ENCODE assay signal across 9 cellular contexts in genomic region chr10:132419631-132420468, GRCh38. TPM values are rescaled to one million over a fixed set of nuclear protein-coding genes. Genes with fewer than 3 reads are reported as not detected.
DNase-seq lines count a peak whose midpoint lies in the region; TF ChIP-seq lines count a peak whose summit lies in the region.
"Had no signal": no experiment of that assay in that cellular context is flagged by ENCODE, and none has a peak within 500 bp of the region (broad histone marks: within the 10 kb centered on the region; RNA-seq: fewer than 3 reads in every experiment).

No MANE protein-coding gene starts in this region.

- 88% methylated on average over 25 of the region's 25 CpGs for WGBS in liver

- H3K4me1 ChIP-seq in HUES6 (ENCODE audit: control insufficient read depth, insufficient read depth, low read length), result peaks cover 47% of the 10 kb centered on the region
- peaks cover 0 to 13% (median 7%) of the 10 kb centered on the region in 4 donors for H3K4me1 ChIP-seq in liver (ENCODE audit: control insufficient read depth in 4 of 4, insufficient read depth in 4 of 4, low read length in 3 of 4)

- TF ChIP-seq RAD21 in liver (IDR thresholded peaks at IDR 0.05), result no peak

- TF ChIP-seq CTCF in liver (IDR thresholded peaks at IDR 0.05; ENCODE audit: low read depth, low read length, missing input control), result no peak

- peak overlapping the region; percentile 29; the same call in 1 of the 2 replicates for H3K27ac ChIP-seq in HUES6 (ENCODE audit: low read depth, low read length)
- peak overlapping the region; percentile 60; the same call in 1 of the 2 replicates for H3K27ac ChIP-seq in SK-N-MC
- peak overlapping the region; percentile 51 to 73 for H3K27ac ChIP-seq in liver (ENCODE audit: low read depth in 1 of 2, low read length in 2 of 2)
- H3K27ac ChIP-seq in substantia nigra (ENCODE audit: low read depth, low read length, poor library complexity, severe bottlenecking), result peak overlapping the region; percentile 83

- H3K27me3 ChIP-seq in HUES6 (ENCODE audit: control insufficient read depth, insufficient read depth, low read length) (no peaks in the 10 kb centered on the region), liver (ENCODE audit: control insufficient read depth in 4 of 4, insufficient read depth in 4 of 4, low read length in 3 of 4) (no peaks in the 10 kb centered on the region)

- H3K4me3 ChIP-seq in HUES6 (ENCODE audit: low read depth, low read length) (no peak overlapping the region), SK-N-MC (no peak overlapping the region), liver (ENCODE audit: low read depth in 1 of 3, low read length in 3 of 3) (no peak overlapping the region)

- no peaks in the 10 kb centered on the region for H3K9me3 ChIP-seq in HUES6 (ENCODE audit: control insufficient read depth, insufficient read depth, low read depth, low read length)
- no peaks in the 10 kb centered on the region for H3K9me3 ChIP-seq in SK-N-MC (ENCODE audit: low read depth, low read length)
- H3K9me3 ChIP-seq in liver (ENCODE audit: control insufficient read depth in 4 of 4, low read length in 3 of 4), result no peaks in the 10 kb centered on the region

- H3K9ac ChIP-seq in HUES6 (ENCODE audit: low read length), result no peak overlapping the region
- H3K9ac ChIP-seq in SK-N-MC (ENCODE audit: insufficient read length), result no peak overlapping the region
- H3K9ac ChIP-seq in liver (ENCODE audit: low read depth in 1 of 2, low read length in 2 of 2), result no peak overlapping the region

- H3K36me3 ChIP-seq in HUES6 (ENCODE audit: control insufficient read depth, insufficient read depth, low read length) (no peaks in the 10 kb centered on the region), SK-N-MC (ENCODE audit: insufficient read depth, low read length) (peaks cover 4% of the 10 kb centered on the region; the same call in 1 of the 2 replicates), liver (ENCODE audit: control insufficient read depth in 4 of 4, insufficient read depth in 3 of 4, low read depth in 1 of 4, low read length in 3 of 4) (no peaks in the 10 kb centered on the region)

- DNase-seq in SK-N-MC (ENCODE audit: low read depth, low spot score) (no peak), substantia nigra (lab: John Stamatoyannopoulos, UW) (no peak), DMS79 (lab: John Stamatoyannopoulos, UW) (no peak), hippocampal formation (lab: John Stamatoyannopoulos, UW) (no peak), NCI-H2081 (lab: John Stamatoyannopoulos, UW) (no peak)
- DNase-seq: activated gamma-delta T cell treated with Interleukin-2 at 50 U/mL for 16 hours, NCI-H2171 had no signal

TF ChIP-seq in liver, 16 proteins besides CTCF, POLR2A, EP300 and RAD21:
- TF ChIP-seq HNF4A (conservative IDR thresholded peaks at IDR 0.05) (no peak), HNF4G (IDR thresholded peaks at IDR 0.05) (no peak), FOXA1 (IDR thresholded peaks at IDR 0.05) (no peak), RXRA (IDR thresholded peaks at IDR 0.05) (no peak), FOXA2 (IDR thresholded peaks at IDR 0.05) (no peak), NR2F2 (IDR thresholded peaks at IDR 0.05) (no peak), MAX (IDR thresholded peaks at IDR 0.05) (no peak), GABPA (IDR thresholded peaks at IDR 0.05 in 1 of 2, conservative IDR thresholded peaks at IDR 0.05 in 1 of 2) (no peak), TAF1 (conservative IDR thresholded peaks at IDR 0.05) (no peak), YY1 (IDR thresholded peaks at IDR 0.05) (no peak), SP1 (IDR thresholded peaks at IDR 0.05) (no peak), EGR1 (IDR thresholded peaks at IDR 0.05; ENCODE audit: low read depth in 2 of 2) (no peak), JUND (IDR thresholded peaks at IDR 0.05) (no peak)
- TF ChIP-seq, protein P1, sequence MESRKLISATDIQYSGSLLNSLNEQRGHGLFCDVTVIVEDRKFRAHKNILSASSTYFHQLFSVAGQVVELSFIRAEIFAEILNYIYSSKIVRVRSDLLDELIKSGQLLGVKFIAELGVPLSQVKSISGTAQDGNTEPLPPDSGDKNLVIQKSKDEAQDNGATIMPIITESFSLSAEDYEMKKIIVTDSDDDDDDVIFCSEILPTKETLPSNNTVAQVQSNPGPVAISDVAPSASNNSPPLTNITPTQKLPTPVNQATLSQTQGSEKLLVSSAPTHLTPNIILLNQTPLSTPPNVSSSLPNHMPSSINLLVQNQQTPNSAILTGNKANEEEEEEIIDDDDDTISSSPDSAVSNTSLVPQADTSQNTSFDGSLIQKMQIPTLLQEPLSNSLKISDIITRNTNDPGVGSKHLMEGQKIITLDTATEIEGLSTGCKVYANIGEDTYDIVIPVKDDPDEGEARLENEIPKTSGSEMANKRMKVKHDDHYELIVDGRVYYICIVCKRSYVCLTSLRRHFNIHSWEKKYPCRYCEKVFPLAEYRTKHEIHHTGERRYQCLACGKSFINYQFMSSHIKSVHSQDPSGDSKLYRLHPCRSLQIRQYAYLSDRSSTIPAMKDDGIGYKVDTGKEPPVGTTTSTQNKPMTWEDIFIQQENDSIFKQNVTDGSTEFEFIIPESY (IDR thresholded peaks at IDR 0.05), result no peak
- TF ChIP-seq, protein P2, sequence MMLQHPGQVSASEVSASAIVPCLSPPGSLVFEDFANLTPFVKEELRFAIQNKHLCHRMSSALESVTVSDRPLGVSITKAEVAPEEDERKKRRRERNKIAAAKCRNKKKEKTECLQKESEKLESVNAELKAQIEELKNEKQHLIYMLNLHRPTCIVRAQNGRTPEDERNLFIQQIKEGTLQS (IDR thresholded peaks at IDR 0.05), result no peak
- TF ChIP-seq, protein P3, sequence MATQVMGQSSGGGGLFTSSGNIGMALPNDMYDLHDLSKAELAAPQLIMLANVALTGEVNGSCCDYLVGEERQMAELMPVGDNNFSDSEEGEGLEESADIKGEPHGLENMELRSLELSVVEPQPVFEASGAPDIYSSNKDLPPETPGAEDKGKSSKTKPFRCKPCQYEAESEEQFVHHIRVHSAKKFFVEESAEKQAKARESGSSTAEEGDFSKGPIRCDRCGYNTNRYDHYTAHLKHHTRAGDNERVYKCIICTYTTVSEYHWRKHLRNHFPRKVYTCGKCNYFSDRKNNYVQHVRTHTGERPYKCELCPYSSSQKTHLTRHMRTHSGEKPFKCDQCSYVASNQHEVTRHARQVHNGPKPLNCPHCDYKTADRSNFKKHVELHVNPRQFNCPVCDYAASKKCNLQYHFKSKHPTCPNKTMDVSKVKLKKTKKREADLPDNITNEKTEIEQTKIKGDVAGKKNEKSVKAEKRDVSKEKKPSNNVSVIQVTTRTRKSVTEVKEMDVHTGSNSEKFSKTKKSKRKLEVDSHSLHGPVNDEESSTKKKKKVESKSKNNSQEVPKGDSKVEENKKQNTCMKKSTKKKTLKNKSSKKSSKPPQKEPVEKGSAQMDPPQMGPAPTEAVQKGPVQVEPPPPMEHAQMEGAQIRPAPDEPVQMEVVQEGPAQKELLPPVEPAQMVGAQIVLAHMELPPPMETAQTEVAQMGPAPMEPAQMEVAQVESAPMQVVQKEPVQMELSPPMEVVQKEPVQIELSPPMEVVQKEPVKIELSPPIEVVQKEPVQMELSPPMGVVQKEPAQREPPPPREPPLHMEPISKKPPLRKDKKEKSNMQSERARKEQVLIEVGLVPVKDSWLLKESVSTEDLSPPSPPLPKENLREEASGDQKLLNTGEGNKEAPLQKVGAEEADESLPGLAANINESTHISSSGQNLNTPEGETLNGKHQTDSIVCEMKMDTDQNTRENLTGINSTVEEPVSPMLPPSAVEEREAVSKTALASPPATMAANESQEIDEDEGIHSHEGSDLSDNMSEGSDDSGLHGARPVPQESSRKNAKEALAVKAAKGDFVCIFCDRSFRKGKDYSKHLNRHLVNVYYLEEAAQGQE (IDR thresholded peaks at IDR 0.05), result no peak

RNA-seq across cellular contexts. Expression of gene PWWP2B, which starts 22.9 kb away (rescaled TPM):
- total RNA-seq in liver, result 1 to 10 TPM; 3.2 to 4.1 TPM
- 1 to 10 TPM in 1 of 2 donors, under 1 TPM in 1; 0.75 to 4.2 TPM for polyA plus RNA-seq in liver

Comparison
In these comparisons a context has a peak if more than half of its experiments do, and no peak if none do; other contexts are left out.
1. H3K27ac ChIP-seq: peak in every context shown above with its lines; median percentile 83 in substantia nigra; 62 in liver; 60 in SK-N-MC; 29 in HUES6.